ENCODE assay signal across 11 cellular contexts in the genomic region with DNA sequence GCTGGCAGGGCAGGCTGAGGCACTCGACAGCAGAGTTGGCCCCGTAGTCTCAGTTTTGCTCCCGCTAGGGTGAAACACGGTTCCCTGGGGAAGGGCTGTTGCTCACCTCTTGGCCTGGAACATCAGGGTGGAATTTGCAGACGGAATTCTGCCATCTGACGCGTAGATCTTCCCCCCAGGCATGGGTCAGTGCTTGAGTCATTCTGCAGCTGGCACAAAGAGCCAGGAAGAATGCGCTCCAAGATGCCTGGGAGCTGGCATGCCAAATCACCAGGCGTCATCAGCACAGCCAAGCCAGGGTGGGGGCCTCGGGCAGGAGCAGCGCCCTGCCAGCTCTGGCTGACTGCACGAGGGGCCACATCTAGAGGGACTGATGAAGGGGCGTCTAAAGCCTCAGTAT. TPM values are rescaled to one million over a fixed set of nuclear protein-coding genes. Genes with fewer than 3 reads are reported as not detected.
DNase-seq lines count a peak whose midpoint lies in the region; ATAC-seq and TF ChIP-seq lines count a peak whose summit lies in the region.
"Had no signal": no experiment of that assay in that cellular context is flagged by ENCODE, and none has a peak within 500 bp of the region (broad histone marks: within the 10 kb centered on the region; RNA-seq: fewer than 3 reads in every experiment).

No MANE protein-coding gene starts in this region.

- intact Hi-C loops in heart right ventricle (cut with DNase I) = loop anchor here in 7 of 10 donors (5.0 to 10.0 kb wide), 8 partner anchors 73 to 283 kb away; partner anchors contain the start of genes HPCAL1 (in 3 of the 7) and RRM2 (in 3 of the 7)

- no peak for TF ChIP-seq CTCF in heart right ventricle (IDR thresholded peaks at IDR 0.05)

- WGBS in heart right ventricle, 2 donors = 47 to 55% methylated on average over 13 of the region's 13 CpGs

- H3K27ac ChIP-seq in heart right ventricle = peak overlapping the region; percentile 9 to 87 (median 70)

- peak; percentile 67 for DNase-seq in GOT3 (lab: John Stamatoyannopoulos, UW)
- peak in 39 of 58 donors; percentile 11 to 76 (median 31) for DNase-seq in anterior cingulate cortex (lab: John Stamatoyannopoulos, UW)
- peak in 1 of 2 donors; percentile 59 for DNase-seq in heart right ventricle
- peak; percentile 57 for DNase-seq in smooth muscle cell of the brain vasculature (ENCODE audit: low read depth, low spot score)
- DNase-seq in HUDEP-2 (lab: John Stamatoyannopoulos, UW; ENCODE audit: unreplicated experiment in 76 of 76) = no peak
- no peak for DNase-seq in HuH-7 (ENCODE audit: low spot score)
- no peak for DNase-seq in stimulated activated effector memory CD8-positive, alpha-beta T cell treated with anti-CD3 and anti-CD28 coated beads, Interleukin-12 subunit alpha, Interleukin-12 subunit beta, amount 100 ng/mL, for 72 hours (ENCODE audit: low spot score in 2 of 2)
- DNase-seq: cerebellar nuclear complex, T-helper 9 cell had no signal

- no peak overlapping the region for H3K4me3 Mint-ChIP-seq in stimulated activated effector memory CD8-positive, alpha-beta T cell treated with anti-CD3 and anti-CD28 coated beads, Interleukin-12 subunit alpha, Interleukin-12 subunit beta, amount 100 ng/mL, for 72 hours
- H3K4me3 Mint-ChIP-seq: IgD-negative memory B cell had no signal

- no peaks in the 10 kb centered on the region for H3K9me3 ChIP-seq in heart right ventricle

- peak in 7 of 8 donors; percentile 13 to 85 (median 44) for ATAC-seq in heart right ventricle
- ATAC-seq in HG03354 (IDR thresholded peaks at IDR 0.05; ENCODE audit: poor library complexity, severe bottlenecking, unreplicated experiment) = no peak
- ATAC-seq in stimulated activated effector memory CD8-positive, alpha-beta T cell treated with anti-CD3 and anti-CD28 coated beads, Interleukin-12 subunit alpha, Interleukin-12 subunit beta, amount 100 ng/mL, for 72 hours = no peak

- peak overlapping the region in 1 of 10 donors; percentile 16 for H3K4me3 ChIP-seq in heart right ventricle

- H3K36me3 Mint-ChIP-seq in stimulated activated effector memory CD8-positive, alpha-beta T cell treated with anti-CD3 and anti-CD28 coated beads, Interleukin-12 subunit alpha, Interleukin-12 subunit beta, amount 100 ng/mL, for 72 hours = peaks cover 79% of the 10 kb centered on the region
- H3K36me3 Mint-ChIP-seq: IgD-negative memory B cell had no signal

- H3K27ac Mint-ChIP-seq in stimulated activated effector memory CD8-positive, alpha-beta T cell treated with anti-CD3 and anti-CD28 coated beads, Interleukin-12 subunit alpha, Interleukin-12 subunit beta, amount 100 ng/mL, for 72 hours = no peak overlapping the region

- H3K27me3 ChIP-seq in heart right ventricle = no peaks in the 10 kb centered on the region

- no peaks in the 10 kb centered on the region for H3K36me3 ChIP-seq in heart right ventricle

- H3K4me1 Mint-ChIP-seq in stimulated activated effector memory CD8-positive, alpha-beta T cell treated with anti-CD3 and anti-CD28 coated beads, Interleukin-12 subunit alpha, Interleukin-12 subunit beta, amount 100 ng/mL, for 72 hours = peaks cover 66% of the 10 kb centered on the region

- H3K4me1 ChIP-seq in heart right ventricle = peaks cover 23 to 91% (median 73%) of the 10 kb centered on the region in 9 donors

- no peaks in the 10 kb centered on the region for H3K9me3 Mint-ChIP-seq in stimulated activated effector memory CD8-positive, alpha-beta T cell treated with anti-CD3 and anti-CD28 coated beads, Interleukin-12 subunit alpha, Interleukin-12 subunit beta, amount 100 ng/mL, for 72 hours
- H3K9me3 Mint-ChIP-seq: IgD-negative memory B cell had no signal

RNA-seq across cellular contexts. Expression of gene ODC1, which starts 42.7 kb away (rescaled TPM):
- 10 to 100 TPM; 25.4 to 92.8 (median 56.0) TPM for total RNA-seq in heart right ventricle
- polyA plus RNA-seq in heart right ventricle = 10 to 100 TPM in 1 of 2 donors, 1 to 10 TPM in 1; 4.1 to 81.9 TPM

Comparison
In these comparisons a context has a peak if more than half of its experiments do, and no peak if none do; other contexts are left out.
1. DNase-seq: peak in GOT3 (single experiment), anterior cingulate cortex (39 of 58) and smooth muscle cell of the brain vasculature (single experiment); none in HUDEP-2 (0 of 76), HuH-7 (single experiment) and stimulated activated effector memory CD8-positive, alpha-beta T cell treated with anti-CD3 and anti-CD28 coated beads, Interleukin-12 subunit alpha, Interleukin-12 subunit beta, amount 100 ng/mL, for 72 hours (0 of 2).
2. ATAC-seq: peak in heart right ventricle (7 of 8); none in HG03354 (single experiment) and stimulated activated effector memory CD8-positive, alpha-beta T cell treated with anti-CD3 and anti-CD28 coated beads, Interleukin-12 subunit alpha, Interleukin-12 subunit beta, amount 100 ng/mL, for 72 hours (single experiment).